Comparison of ENCODE assay signal across 20 cellular contexts in the genomic region with DNA sequence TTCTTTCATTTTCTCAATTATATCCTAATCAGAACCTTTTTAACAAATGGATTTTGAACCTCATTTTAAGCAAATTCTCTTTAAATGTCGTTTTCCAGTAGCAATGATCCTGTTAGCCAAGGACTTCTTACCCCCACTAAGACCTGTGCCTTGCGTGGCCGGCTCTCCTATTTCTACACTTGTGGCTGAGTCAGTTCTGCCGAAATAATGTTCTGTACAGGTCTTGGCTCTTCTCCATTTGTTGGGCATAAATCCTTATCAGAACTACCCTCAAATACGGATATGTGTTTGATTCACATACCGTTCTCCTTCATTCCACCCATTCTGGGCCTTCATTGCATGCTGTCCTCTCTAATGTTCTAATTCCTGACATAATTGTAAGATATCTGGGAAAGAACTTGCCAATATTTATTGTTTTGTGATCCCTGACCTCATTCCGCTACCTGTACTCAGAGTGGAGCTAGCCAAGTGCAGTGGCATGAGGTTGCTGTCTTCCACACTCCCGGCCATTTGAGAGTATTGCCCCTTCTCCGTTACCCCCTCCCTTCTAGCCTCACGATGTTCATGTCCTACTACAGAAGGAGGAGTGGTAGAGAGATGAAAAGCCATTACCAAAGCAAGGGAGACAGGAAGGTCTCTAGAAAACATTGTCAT.
"Had no signal": no experiment of that assay in that cellular context is flagged by ENCODE, and none has a peak within 500 bp of the region (broad histone marks: within the 10 kb centered on the region; RNA-seq: fewer than 3 reads in every experiment).

No MANE protein-coding gene starts in this region.

- H3K4me3 ChIP-seq: adrenal gland, suprapubic skin had no signal

- DNase-seq: activated CD4-positive, alpha-beta memory T cell treated with anti-CD3 and anti-CD28 coated beads for 36 hours; activated CD4-positive, alpha-beta T cell treated with anti-CD3 and anti-CD28 coated beads for 36 hours; activated gamma-delta T cell treated with Interleukin-2 at 50 U/mL for 16 hours; activated T-cell treated with anti-CD3 and anti-CD28 coated beads for 4 hours; caudate nucleus; foreskin fibroblast; hypothalamus; occipital lobe; small intestine; stimulated activated CD4-positive, alpha-beta T cell treated with anti-CD3 and anti-CD28 coated beads, Interleukin-15, amount 100 ng/mL, for 24 hours; stimulated activated CD4-positive, alpha-beta T cell treated with anti-CD3 and anti-CD28 coated beads, Interleukin-2, amount 100 ng/mL, for 48 hours; SW 1271; T-helper 2 cell had no signal

- H3K9me3 ChIP-seq: adrenal gland, suprapubic skin had no signal

- H3K27ac Mint-ChIP-seq: activated CD4-positive, alpha-beta memory T cell treated with anti-CD3 and anti-CD28 coated beads for 36 hours; activated CD4-positive, alpha-beta T cell treated with anti-CD3 and anti-CD28 coated beads for 36 hours; activated naive CD4-positive, alpha-beta T cell treated with anti-CD3 and anti-CD28 coated beads, Interleukin-2, amount 50 U/mL, for 72 hours; activated T-helper 1 cell treated with anti-CD3 and anti-CD28 coated beads, Interleukin-12 subunit alpha, Interleukin-12 subunit beta, Interleukin-2, Interleukin-4 antibody, amounts not matched to agents 30 ng/mL and 10 ng/mL and 1 ng/mL, durations not matched to agents 14 hours and 24 hours and 36 hours; stimulated activated naive CD8-positive, alpha-beta T cell treated with anti-CD3 and anti-CD28 coated beads, Interleukin-15, Interleukin-2, amounts not matched to agents 100 ng/mL and 50 ng/mL, for 24 hours had no signal

- FAIRE-seq: keratinocyte had no signal

- H3K4me1 Mint-ChIP-seq: activated CD4-positive, alpha-beta T cell treated with anti-CD3 and anti-CD28 coated beads for 36 hours had no signal

- H3K27me3 Mint-ChIP-seq: activated CD4-positive, alpha-beta memory T cell treated with anti-CD3 and anti-CD28 coated beads for 36 hours; activated CD4-positive, alpha-beta T cell treated with anti-CD3 and anti-CD28 coated beads for 36 hours; stimulated activated naive CD8-positive, alpha-beta T cell treated with anti-CD3 and anti-CD28 coated beads, Interleukin-15, Interleukin-2, amounts not matched to agents 100 ng/mL and 50 ng/mL, for 24 hours had no signal

- H3K27ac ChIP-seq: adrenal gland, epithelial cell of prostate, suprapubic skin had no signal

- H3K4me1 ChIP-seq: adrenal gland, suprapubic skin had no signal

- H3K36me3 ChIP-seq: adrenal gland, suprapubic skin had no signal

- ATAC-seq: activated CD4-positive, alpha-beta T cell treated with anti-CD3 and anti-CD28 coated beads for 36 hours; activated naive CD4-positive, alpha-beta T cell treated with anti-CD3 and anti-CD28 coated beads, Interleukin-2, amount 50 U/mL, for 72 hours had no signal

- H3K4me3 Mint-ChIP-seq: activated CD4-positive, alpha-beta memory T cell treated with anti-CD3 and anti-CD28 coated beads for 36 hours; activated CD4-positive, alpha-beta T cell treated with anti-CD3 and anti-CD28 coated beads for 36 hours; activated T-helper 1 cell treated with anti-CD3 and anti-CD28 coated beads, Interleukin-12 subunit alpha, Interleukin-12 subunit beta, Interleukin-2, Interleukin-4 antibody, amounts not matched to agents 30 ng/mL and 10 ng/mL and 1 ng/mL, durations not matched to agents 14 hours and 24 hours and 36 hours; stimulated activated naive CD8-positive, alpha-beta T cell treated with anti-CD3 and anti-CD28 coated beads, Interleukin-15, Interleukin-2, amounts not matched to agents 100 ng/mL and 50 ng/mL, for 24 hours had no signal

- H3K27me3 ChIP-seq: adrenal gland, suprapubic skin had no signal
